In genomic region chr21:44817506-44817880, GRCh38 we compare ENCODE assay signal across 8 cellular contexts.
A peak's percentile ranks its signal among the peaks of the same experiment; 100 is the strongest.
DNase-seq lines count a peak whose midpoint lies in the region; ATAC-seq and TF ChIP-seq lines count a peak whose summit lies in the region.

No MANE protein-coding gene starts in this region.

- H3K27me3 Mint-ChIP-seq in nephron progenitor cell (ENCODE audit: low read depth, poor library complexity): peaks cover 3% of the 10 kb centered on the region

- in situ Hi-C loops in KBM-7 (cut with MboI; ENCODE audit: low pct_unique_long_range_greater_than_20kb, low sequenced_read_pairs): no loop called here

- peaks cover 18% of the 10 kb centered on the region for H3K36me3 Mint-ChIP-seq in nephron progenitor cell (ENCODE audit: low read depth)

- H3K4me1 Mint-ChIP-seq in nephron progenitor cell: peaks cover 10% of the 10 kb centered on the region

- ATAC-seq in GM21723 (IDR thresholded peaks at IDR 0.05; ENCODE audit: unreplicated experiment): peak; percentile 65

- no peak for TF ChIP-seq CTCF in nephron progenitor cell (IDR thresholded peaks at IDR 0.05)

- H3K9me3 Mint-ChIP-seq in nephron progenitor cell: peaks cover 34% of the 10 kb centered on the region

- H3K4me3 Mint-ChIP-seq in nephron progenitor cell: peak overlapping the region; percentile 69

- H3K27ac Mint-ChIP-seq in nephron progenitor cell: no peak overlapping the region

- DNase-seq in DMS53 (lab: John Stamatoyannopoulos, UW): peak; percentile 91
- DNase-seq in KBM-7: peak; percentile 80
- peak; percentile 95 for DNase-seq in RPMI8226
- DNase-seq in activated gamma-delta T cell (lab: John Stamatoyannopoulos, UW): peak; percentile 86
- peak; percentile 84 for DNase-seq in fibroblast of the conjunctiva (ENCODE audit: low read depth)
- peak; percentile 97 for DNase-seq in nephron progenitor cell
- peak; percentile 78 to 93 (median 91) for DNase-seq in stimulated activated naive CD4-positive, alpha-beta T cell (lab: John Stamatoyannopoulos, UW)

Comparison
In these comparisons a context has a peak if more than half of its experiments do, and no peak if none do; other contexts are left out.
1. Peak in every context shown above with its lines: DNase-seq and ATAC-seq.